In the genomic region with DNA sequence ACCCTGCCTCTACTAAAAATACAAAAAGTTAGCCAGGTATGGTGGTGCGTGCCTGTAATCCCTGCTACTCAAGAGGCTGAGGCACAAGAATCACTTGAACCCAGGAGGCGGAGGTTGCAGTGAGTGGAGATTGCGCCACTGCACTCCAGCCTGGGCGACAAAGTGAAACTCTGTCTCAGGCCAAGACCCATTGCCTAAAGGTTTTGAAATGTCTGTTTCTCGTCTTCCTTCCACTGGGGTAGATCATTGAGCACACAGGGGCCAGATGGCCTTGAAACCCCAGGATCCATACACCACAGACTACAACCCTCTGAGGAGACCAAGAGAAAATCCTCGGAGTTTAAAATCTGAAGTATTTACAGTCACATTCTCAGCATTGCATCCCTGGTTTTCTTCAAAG, we compare ENCODE assay signal across 1 cellular context.
TF ChIP-seq lines count a peak whose summit lies in the region.

No MANE protein-coding gene starts in this region.

TF ChIP-seq in HepG2, 621 proteins besides CTCF, POLR2A, EP300 and RAD21 (continued from another document):
- no peak for TF ChIP-seq ZNF687 (CRISPR knock-in tag; IDR thresholded peaks at IDR 0.05)
- TF ChIP-seq, protein P1, sequence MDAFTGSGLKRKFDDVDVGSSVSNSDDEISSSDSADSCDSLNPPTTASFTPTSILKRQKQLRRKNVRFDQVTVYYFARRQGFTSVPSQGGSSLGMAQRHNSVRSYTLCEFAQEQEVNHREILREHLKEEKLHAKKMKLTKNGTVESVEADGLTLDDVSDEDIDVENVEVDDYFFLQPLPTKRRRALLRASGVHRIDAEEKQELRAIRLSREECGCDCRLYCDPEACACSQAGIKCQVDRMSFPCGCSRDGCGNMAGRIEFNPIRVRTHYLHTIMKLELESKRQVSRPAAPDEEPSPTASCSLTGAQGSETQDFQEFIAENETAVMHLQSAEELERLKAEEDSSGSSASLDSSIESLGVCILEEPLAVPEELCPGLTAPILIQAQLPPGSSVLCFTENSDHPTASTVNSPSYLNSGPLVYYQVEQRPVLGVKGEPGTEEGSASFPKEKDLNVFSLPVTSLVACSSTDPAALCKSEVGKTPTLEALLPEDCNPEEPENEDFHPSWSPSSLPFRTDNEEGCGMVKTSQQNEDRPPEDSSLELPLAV (CRISPR knock-in tag; conservative IDR thresholded peaks at IDR 0.05; ENCODE audit: low read depth): no peak
- TF ChIP-seq HOXA3 (CRISPR knock-in tag; IDR thresholded peaks at IDR 0.05): no peak
- no peak for TF ChIP-seq ZNF839 (CRISPR knock-in tag; IDR thresholded peaks at IDR 0.05; ENCODE audit: borderline replicate concordance)
- TF ChIP-seq ZNF160 (CRISPR knock-in tag; IDR thresholded peaks at IDR 0.05): no peak
- no peak for TF ChIP-seq MXD4 (CRISPR knock-in tag; IDR thresholded peaks at IDR 0.05)
- no peak for TF ChIP-seq ZNF761 (CRISPR knock-in tag; conservative IDR thresholded peaks at IDR 0.05)
- TF ChIP-seq CEBPG (CRISPR knock-in tag; IDR thresholded peaks at IDR 0.05): peak; percentile 50; the same call in 1 of the 2 replicates
- TF ChIP-seq CEBPB (IDR thresholded peaks at IDR 0.05; ENCODE audit: borderline replicate concordance, low read depth, low read length): peak; percentile 46; the same call in 1 of the 2 replicates
TF ChIP-seq in HepG2: peak in this region for 2.
